Comparison of ENCODE assay signal across 8 cellular contexts in the genomic region with DNA sequence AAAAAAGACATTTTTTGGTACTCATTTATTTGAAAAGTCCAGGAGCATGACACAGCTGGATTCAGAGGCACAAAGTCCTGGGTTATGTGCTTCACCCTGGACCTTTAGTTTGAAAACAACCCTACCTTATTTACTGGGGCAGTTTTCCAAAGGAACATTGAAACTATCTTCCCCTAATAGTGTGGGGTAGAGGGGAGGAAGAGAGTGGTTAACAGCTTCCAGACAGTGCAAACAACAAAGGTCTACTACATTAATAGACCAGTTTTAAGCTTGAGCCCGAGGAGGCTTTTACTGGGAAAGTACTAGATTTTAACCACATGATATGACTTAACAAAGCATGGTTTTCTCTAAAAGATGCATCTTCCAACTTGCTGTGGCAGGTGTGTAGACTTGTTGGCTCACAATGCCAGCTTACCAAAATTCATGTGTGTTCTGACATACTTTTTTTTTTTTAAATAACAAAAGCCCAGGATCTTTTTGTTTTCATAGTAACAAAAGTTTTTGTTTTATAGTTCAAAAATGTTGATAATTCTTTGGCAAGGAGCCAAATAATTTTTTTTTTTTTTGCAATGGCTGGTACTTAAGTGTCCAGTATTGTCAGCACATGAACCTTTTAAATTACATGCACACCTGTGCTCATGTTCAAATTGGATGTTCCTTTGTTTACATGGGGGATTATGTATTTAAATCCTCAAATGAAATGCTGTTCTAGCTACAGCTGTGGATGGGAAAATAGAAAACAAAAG. TPM values are rescaled to one million over a fixed set of nuclear protein-coding genes. Genes with fewer than 3 reads are reported as not detected.
DNase-seq lines count a peak whose midpoint lies in the region; ATAC-seq and TF ChIP-seq lines count a peak whose summit lies in the region.

No MANE protein-coding gene starts in this region.

- H3K27ac ChIP-seq in KMS-11 = peak overlapping the region; percentile 44
- H3K27ac ChIP-seq in body of pancreas = peak overlapping the region in 3 of 4 donors; percentile 85 to 96 (median 86)

- no peaks in the 10 kb centered on the region for H3K9me3 Mint-ChIP-seq in mesothelial cell of epicardium

- intact Hi-C loops in body of pancreas (cut with DNase I) = no loop called here

- H3K27me3 ChIP-seq in KMS-11 (ENCODE audit: insufficient read depth, low read depth) = no peaks in the 10 kb centered on the region
- no peaks in the 10 kb centered on the region for H3K27me3 ChIP-seq in body of pancreas

- peak overlapping the region; percentile 91 for H3K4me3 Mint-ChIP-seq in mesothelial cell of epicardium

- H3K4me2 ChIP-seq in KMS-11 = peak overlapping the region; percentile 92; the same call in 1 of the 2 replicates

- ATAC-seq in body of pancreas = no peak
- no peak for ATAC-seq in HG03457 (IDR thresholded peaks at IDR 0.05; ENCODE audit: unreplicated experiment)
- no peak for ATAC-seq in HG03520 (IDR thresholded peaks at IDR 0.05; ENCODE audit: unreplicated experiment)

- TF ChIP-seq POLR2A in body of pancreas (IDR thresholded peaks at IDR 0.05) = no peak

- WGBS in body of pancreas, 2 donors = 10 to 13% methylated on average over 1 of the region's 1 CpG

- no peaks in the 10 kb centered on the region for H3K9me3 ChIP-seq in body of pancreas

- peak overlapping the region; percentile 92 for H3K27ac Mint-ChIP-seq in mesothelial cell of epicardium

- no peaks in the 10 kb centered on the region for H4K20me1 ChIP-seq in KMS-11 (ENCODE audit: insufficient read depth)

- DNase-seq in AG10803 (ENCODE audit: low read depth) (no peak), body of pancreas (no peak), mesothelial cell of epicardium (ENCODE audit: low spot score in 2 of 2, unreplicated experiment in 2 of 2) (no peak), kidney tubule cell (ENCODE audit: low spot score) (no peak), DMS114 treated with DMSO at 0.1 percent for 48 hours (lab: John Stamatoyannopoulos, UW; ENCODE audit: unreplicated experiment) (no peak)

- peaks cover 20% of the 10 kb centered on the region; the same call in 1 of the 2 replicates for H3K79me2 ChIP-seq in KMS-11 (ENCODE audit: insufficient read depth, low read depth)

- peak overlapping the region; percentile 26; the same call in 1 of the 2 replicates for H3K9ac ChIP-seq in KMS-11

- TF ChIP-seq CTCF in AG10803 (conservative IDR thresholded peaks at IDR 0.05; ENCODE audit: low read length) (no peak), KMS-11 (conservative IDR thresholded peaks at IDR 0.05; ENCODE audit: low read depth, low read length) (no peak), body of pancreas (IDR thresholded peaks at IDR 0.05) (no peak), mesothelial cell of epicardium (IDR thresholded peaks at IDR 0.05; ENCODE audit: unreplicated experiment) (no peak)

- peaks cover 39% of the 10 kb centered on the region for H3K4me1 Mint-ChIP-seq in mesothelial cell of epicardium

- H3K27me3 Mint-ChIP-seq in mesothelial cell of epicardium (ENCODE audit: low read depth) = no peaks in the 10 kb centered on the region

- H3K4me3 ChIP-seq in AG10803 (ENCODE audit: low read length) (peak overlapping the region; percentile 83), KMS-11 (IDR thresholded peaks at IDR 0.05; ENCODE audit: insufficient read depth, low read depth, low read length) (no peak overlapping the region), body of pancreas (no peak overlapping the region)

- H3K36me3 ChIP-seq in KMS-11 (ENCODE audit: insufficient read depth) (no peaks in the 10 kb centered on the region), body of pancreas (replicated peaks in 1 of 2; ENCODE audit: insufficient read depth in 1 of 2, low read depth in 2 of 2) (peaks cover 0 to 2% of the 10 kb centered on the region in 2 donors)

- H3K4me1 ChIP-seq in KMS-11 (ENCODE audit: low read depth, poor library complexity, severe bottlenecking) (peaks cover 25% of the 10 kb centered on the region), body of pancreas (peaks cover 58% of the 10 kb centered on the region)

- H2AFZ ChIP-seq in KMS-11 (ENCODE audit: low read depth) = no peak overlapping the region

- peaks cover 26% of the 10 kb centered on the region for H3K36me3 Mint-ChIP-seq in mesothelial cell of epicardium

RNA-seq across cellular contexts. Expression of a gene that starts 1.8 kb away (rescaled TPM):
- total RNA-seq in body of pancreas (10 to 100 TPM; 16.8 to 65.9 TPM), mesothelial cell of epicardium (62.8 to 65.5 TPM (median 65.2 TPM) in 3 replicates)

RNA-seq across cellular contexts. Expression of a gene that starts 12.5 kb away (rescaled TPM):
- total RNA-seq in body of pancreas (10 to 100 TPM in 1 of 2 donors, 1 to 10 TPM in 1; 9.6 to 26.5 TPM), mesothelial cell of epicardium (11.7 to 13.5 TPM (median 12.7 TPM) in 3 replicates)

RNA-seq across cellular contexts. Expression of a gene that starts 24.3 kb away (rescaled TPM):
- total RNA-seq in body of pancreas (1 to 10 TPM; 2.3 to 4.0 TPM), mesothelial cell of epicardium (1.0 to 2.1 TPM (median 1.9 TPM) in 3 replicates)
